In the genomic region with DNA sequence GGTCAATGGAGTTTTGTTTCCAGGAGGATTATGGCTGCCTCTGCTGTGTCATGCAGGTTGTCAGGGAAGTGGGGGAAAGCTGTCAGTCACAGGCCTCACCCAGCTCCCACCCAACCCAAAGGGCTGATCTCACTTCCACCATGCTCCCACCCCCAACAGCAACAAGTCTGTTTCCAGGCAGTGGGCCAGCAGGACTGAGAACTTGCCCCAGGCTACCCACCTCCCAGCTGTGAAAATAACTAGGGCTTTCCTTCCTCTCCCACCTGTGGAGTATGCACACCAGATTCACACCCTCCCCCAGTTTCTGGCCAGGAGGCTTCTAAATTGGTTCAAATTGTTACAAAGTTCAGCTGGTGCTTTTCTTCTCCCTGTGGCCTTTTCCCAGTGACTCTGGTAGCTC, we compare ENCODE assay signal across 22 cellular contexts.
DNase-seq lines count a peak whose midpoint lies in the region; ATAC-seq and TF ChIP-seq lines count a peak whose summit lies in the region.
"Had no signal": no experiment of that assay in that cellular context is flagged by ENCODE, and none has a peak within 500 bp of the region (broad histone marks: within the 10 kb centered on the region; RNA-seq: fewer than 3 reads in every experiment).

No MANE protein-coding gene starts in this region.

- in situ Hi-C loops in mammary epithelial cell (cut with MboI; ENCODE audit: low sequenced_read_pairs in 2 of 2) = no loop called here

- intact Hi-C loops in mammary epithelial cell (cut with micrococcal nuclease) = no loop called here

- H3K4me3 Mint-ChIP-seq in stimulated activated memory B cell treated with anti-CD40 and anti-IgM and Interleukin-4, amounts not matched to agents 10 μg/mL and 1 μg/mL and 100 μg/mL, for 72 hours = no peak overlapping the region
- H3K4me3 Mint-ChIP-seq: activated CD4-positive, alpha-beta memory T cell treated with anti-CD3 and anti-CD28 coated beads for 36 hours; activated naive CD8-positive, alpha-beta T cell treated with anti-CD3 and anti-CD28 coated beads, Interleukin-2, amount 10 ng/mL, durations not matched to agents 7 days and 5 days; activated T-cell treated with anti-CD3 and anti-CD28 coated beads, Interleukin-2, amount 50 U/mL, for 24 hours; CD14-positive monocyte; H9; T-cell had no signal

- peak; percentile 27 for DNase-seq in NCI-H748 (lab: John Stamatoyannopoulos, UW; ENCODE audit: unreplicated experiment)
- no peak for DNase-seq in NCI-H748 treated with DMSO at 0.1 percent for 48 hours (lab: John Stamatoyannopoulos, UW)
- peak; percentile 91 for DNase-seq in NCI-H69 (lab: John Stamatoyannopoulos, UW)
- peak; percentile 67 for DNase-seq in mammary epithelial cell
- no peak for DNase-seq in MV-4-11 (lab: John Stamatoyannopoulos, UW)
- DNase-seq in dermis blood vessel endothelial cell = no peak
- DNase-seq: activated CD4-positive, alpha-beta memory T cell treated with anti-CD3 and anti-CD28 coated beads for 36 hours; activated naive CD8-positive, alpha-beta T cell treated with anti-CD3 and anti-CD28 coated beads, Interleukin-2, amount 10 ng/mL, durations not matched to agents 7 days and 5 days; activated T-cell treated with anti-CD3 and anti-CD28 coated beads, Interleukin-2, amount 50 U/mL, for 24 hours; brain microvascular endothelial cell; dorsolateral prefrontal cortex; H9; left ventricle myocardium superior; right lobe of liver; stimulated activated naive CD8-positive, alpha-beta T cell treated with anti-CD3 and anti-CD28 coated beads, Interleukin-15, Interleukin-2, amounts not matched to agents 100 U/mL and 50 U/mL, for 24 hours; T-cell had no signal

- H2AFZ ChIP-seq in mammary epithelial cell (ENCODE audit: low read depth, low read length) = peak overlapping the region; percentile 20

- no peak overlapping the region for H3K4me2 ChIP-seq in mammary epithelial cell (ENCODE audit: insufficient read depth, low read depth, low read length)

- H3K27me3 ChIP-seq in mammary epithelial cell (ENCODE audit: insufficient read depth, low read length) = no peaks in the 10 kb centered on the region
- H3K27me3 ChIP-seq: brain microvascular endothelial cell, dorsolateral prefrontal cortex, esophagus muscularis mucosa, right lobe of liver, tibial nerve had no signal

- no peaks in the 10 kb centered on the region for H4K20me1 ChIP-seq in mammary epithelial cell (ENCODE audit: insufficient read depth, low read length)

- no peaks in the 10 kb centered on the region for H3K79me2 ChIP-seq in mammary epithelial cell (ENCODE audit: insufficient read depth, low read length)

- no peaks in the 10 kb centered on the region for H3K9me3 ChIP-seq in mammary epithelial cell (replicated peaks; ENCODE audit: insufficient read depth, low read length)
- H3K9me3 ChIP-seq: esophagus muscularis mucosa, right lobe of liver had no signal

- H3K36me3 Mint-ChIP-seq in stimulated activated memory B cell treated with anti-CD40 and anti-IgM and Interleukin-4, amounts not matched to agents 10 μg/mL and 1 μg/mL and 100 μg/mL, for 72 hours = no peaks in the 10 kb centered on the region
- H3K36me3 Mint-ChIP-seq: activated CD4-positive, alpha-beta memory T cell treated with anti-CD3 and anti-CD28 coated beads for 36 hours; activated naive CD8-positive, alpha-beta T cell treated with anti-CD3 and anti-CD28 coated beads, Interleukin-2, amount 10 ng/mL, durations not matched to agents 7 days and 5 days; CD14-positive monocyte; T-cell had no signal

- no peak overlapping the region for H3K27ac Mint-ChIP-seq in stimulated activated memory B cell treated with anti-CD40 and anti-IgM and Interleukin-4, amounts not matched to agents 10 μg/mL and 1 μg/mL and 100 μg/mL, for 72 hours
- H3K27ac Mint-ChIP-seq: activated CD4-positive, alpha-beta memory T cell treated with anti-CD3 and anti-CD28 coated beads for 36 hours; activated naive CD8-positive, alpha-beta T cell treated with anti-CD3 and anti-CD28 coated beads, Interleukin-2, amount 10 ng/mL, durations not matched to agents 7 days and 5 days; activated T-cell treated with anti-CD3 and anti-CD28 coated beads, Interleukin-2, amount 50 U/mL, for 24 hours; CD14-positive monocyte; H9 had no signal

- no peak for TF ChIP-seq CTCF in mammary epithelial cell (conservative IDR thresholded peaks at IDR 0.05 in 1 of 2, IDR thresholded peaks at IDR 0.05 in 1 of 2; ENCODE audit: extremely low read depth in 1 of 2, insufficient read depth in 1 of 2, low read depth in 1 of 2, low read length in 2 of 2)

- no TSS peak for BruUV-seq in mammary epithelial cell (replicated peaks; lab: Mats Ljungman, UMichigan)

- H3K4me1 ChIP-seq in mammary epithelial cell (ENCODE audit: insufficient read depth, low read length) = peaks cover 8% of the 10 kb centered on the region
- H3K4me1 ChIP-seq: esophagus muscularis mucosa, right lobe of liver, tibial nerve had no signal

- no peak overlapping the region for H3K4me3 ChIP-seq in mammary epithelial cell (replicated peaks in 1 of 3; ENCODE audit: insufficient read depth in 1 of 3, low read depth in 2 of 3, low read length in 3 of 3)
- H3K4me3 ChIP-seq: dorsolateral prefrontal cortex, esophagus muscularis mucosa, right lobe of liver, tibial nerve had no signal

- H3K9ac ChIP-seq in mammary epithelial cell (ENCODE audit: insufficient read depth, low read length) = no peak overlapping the region

- CTCF ChIA-PET in mammary epithelial cell (lab: Charles Lee; ENCODE audit: low non-redundant PET) = no interaction called here

- H3K4me1 Mint-ChIP-seq in stimulated activated memory B cell treated with anti-CD40 and anti-IgM and Interleukin-4, amounts not matched to agents 10 μg/mL and 1 μg/mL and 100 μg/mL, for 72 hours = no peaks in the 10 kb centered on the region
- H3K4me1 Mint-ChIP-seq: activated naive CD8-positive, alpha-beta T cell treated with anti-CD3 and anti-CD28 coated beads, Interleukin-2, amount 10 ng/mL, durations not matched to agents 7 days and 5 days; CD14-positive monocyte; T-cell had no signal

- peaks cover 10% of the 10 kb centered on the region for H3K27me3 Mint-ChIP-seq in stimulated activated memory B cell treated with anti-CD40 and anti-IgM and Interleukin-4, amounts not matched to agents 10 μg/mL and 1 μg/mL and 100 μg/mL, for 72 hours
- H3K27me3 Mint-ChIP-seq: activated CD4-positive, alpha-beta memory T cell treated with anti-CD3 and anti-CD28 coated beads for 36 hours; activated T-cell treated with anti-CD3 and anti-CD28 coated beads, Interleukin-2, amount 50 U/mL, for 24 hours; T-cell had no signal

- peak; percentile 53 for ATAC-seq in stimulated activated memory B cell treated with anti-CD40 and anti-IgM and Interleukin-4, amounts not matched to agents 10 μg/mL and 1 μg/mL and 100 μg/mL, for 72 hours
- ATAC-seq in GM21526 (IDR thresholded peaks at IDR 0.05; ENCODE audit: low FRiP score, unreplicated experiment) = no peak
- ATAC-seq: left ventricle myocardium superior; right lobe of liver; Right ventricle myocardium inferior; stimulated activated naive CD8-positive, alpha-beta T cell treated with anti-CD3 and anti-CD28 coated beads, Interleukin-15, Interleukin-2, amounts not matched to agents 100 U/mL and 50 U/mL, for 24 hours; T-cell had no signal

- dilution Hi-C loops in mammary epithelial cell (cut with HindIII; ENCODE audit: low sequenced_read_pairs) = no loop called here

- peaks cover 3% of the 10 kb centered on the region for H3K9me3 Mint-ChIP-seq in stimulated activated memory B cell treated with anti-CD40 and anti-IgM and Interleukin-4, amounts not matched to agents 10 μg/mL and 1 μg/mL and 100 μg/mL, for 72 hours
- H3K9me3 Mint-ChIP-seq: activated naive CD8-positive, alpha-beta T cell treated with anti-CD3 and anti-CD28 coated beads, Interleukin-2, amount 10 ng/mL, durations not matched to agents 7 days and 5 days had no signal

- no peak overlapping the region for H3K27ac ChIP-seq in mammary epithelial cell (ENCODE audit: insufficient read depth, low read depth, low read length)
- H3K27ac ChIP-seq: brain microvascular endothelial cell, dorsolateral prefrontal cortex, esophagus muscularis mucosa, right lobe of liver, tibial nerve had no signal

- no peaks in the 10 kb centered on the region for H3K36me3 ChIP-seq in mammary epithelial cell (ENCODE audit: insufficient read depth, low read length)
- H3K36me3 ChIP-seq: brain microvascular endothelial cell, esophagus muscularis mucosa, right lobe of liver, tibial nerve had no signal

Comparison
In these comparisons a context has a peak if more than half of its experiments do, and no peak if none do; other contexts are left out.
1. DNase-seq: peak in NCI-H748 (single experiment), NCI-H69 (single experiment) and mammary epithelial cell (single experiment); none in NCI-H748 treated with DMSO at 0.1 percent for 48 hours (single experiment), MV-4-11 (single experiment) and dermis blood vessel endothelial cell (single experiment).